13 cellular contexts compared by ENCODE assay signal in the genomic region with DNA sequence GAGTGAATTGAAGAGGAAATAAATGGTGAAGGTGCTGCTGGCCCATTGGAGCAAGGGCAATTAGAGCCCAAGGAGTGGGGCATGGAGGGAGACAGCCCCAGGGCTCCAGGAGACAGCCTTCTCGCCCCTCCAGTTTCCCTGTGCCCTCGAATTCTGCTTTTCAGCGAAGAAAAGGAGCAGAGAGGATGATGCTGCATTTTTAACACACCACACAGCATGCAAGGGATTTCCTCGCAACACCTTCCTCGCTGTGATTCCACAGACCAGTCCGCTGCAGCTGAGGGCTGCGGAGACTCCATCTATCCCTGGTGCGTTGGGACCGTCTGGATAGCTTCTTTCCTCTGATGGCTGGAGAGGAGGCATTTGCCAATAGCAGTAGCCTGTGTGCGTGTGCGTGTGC. TPM values are rescaled to one million over a fixed set of nuclear protein-coding genes. Genes with fewer than 3 reads are reported as not detected.
DNase-seq lines count a peak whose midpoint lies in the region; ATAC-seq and TF ChIP-seq lines count a peak whose summit lies in the region.
"Had no signal": no experiment of that assay in that cellular context is flagged by ENCODE, and none has a peak within 500 bp of the region (broad histone marks: within the 10 kb centered on the region; RNA-seq: fewer than 3 reads in every experiment).

No MANE protein-coding gene starts in this region.

- TF ChIP-seq CTCF in CD14-positive monocyte (IDR thresholded peaks at IDR 0.05): no peak
- no peak for TF ChIP-seq CTCF in neural cell (IDR thresholded peaks at IDR 0.05; ENCODE audit: poor library complexity, severe bottlenecking)
- TF ChIP-seq CTCF in GM10248 (IDR thresholded peaks at IDR 0.05; ENCODE audit: control extremely low read depth, extremely low read depth, low read depth, missing control alignments): no peak
- no peak for TF ChIP-seq CTCF in GM20000 (IDR thresholded peaks at IDR 0.05; ENCODE audit: extremely low read depth, missing control alignments)

- CTCF ChIA-PET in GM10248 (lab: Yijun Ruan, JAX): interaction anchor here (1.2 kb wide), 1 partner anchor 16 kb away, joined by 3 read pairs; no protein-coding TSS in a partner anchor

- H3K27me3 ChIP-seq in HUES64 (ENCODE audit: insufficient read depth, low read length) (peaks cover 41% of the 10 kb centered on the region), ectodermal cell (ENCODE audit: control insufficient read depth, insufficient read depth, low read length, poor library complexity, severe bottlenecking) (peaks cover 18% of the 10 kb centered on the region), neural cell (ENCODE audit: insufficient read depth, low read depth, low read length) (no peaks in the 10 kb centered on the region)

- peak overlapping the region; percentile 17; the same call in 1 of the 2 replicates for H3K9ac ChIP-seq in HUES64 (ENCODE audit: low read depth, low read length)
- H3K9ac ChIP-seq in neural cell (ENCODE audit: low read length): peak overlapping the region; percentile 87

- peaks cover 36% of the 10 kb centered on the region for H3K79me2 ChIP-seq in neural cell (replicated peaks; ENCODE audit: insufficient read depth, low read length)

- no peak overlapping the region for H2AFZ ChIP-seq in neural cell (ENCODE audit: low read depth, low read length)

- peaks cover 17% of the 10 kb centered on the region for H3K4me1 ChIP-seq in HUES64 (ENCODE audit: insufficient read depth, low read length)
- H3K4me1 ChIP-seq in ectodermal cell (ENCODE audit: control insufficient read depth, insufficient read depth, low read length): peaks cover 11% of the 10 kb centered on the region
- H3K4me1 ChIP-seq: pancreas had no signal

- no peaks in the 10 kb centered on the region for H3K36me3 ChIP-seq in HUES64 (ENCODE audit: insufficient read depth, low read length)
- no peaks in the 10 kb centered on the region for H3K36me3 ChIP-seq in ectodermal cell (ENCODE audit: control insufficient read depth, insufficient read depth, low read length)
- no peaks in the 10 kb centered on the region for H3K36me3 ChIP-seq in neural cell (ENCODE audit: insufficient read depth, low read length)
- H3K36me3 ChIP-seq: pancreas had no signal

- ATAC-seq in HG03139 (IDR thresholded peaks at IDR 0.05; ENCODE audit: unreplicated experiment) (no peak), left colon (no peak)

- H3K4me1 Mint-ChIP-seq in CD14-positive monocyte: peaks cover 4% of the 10 kb centered on the region

- whole genome bisulfite sequencing in HUES64: 35% methylated on average over 10 of the region's 11 CpGs
- 28 to 43% methylated on average over 9 to 11 of the region's 11 CpGs for WGBS in ectodermal cell, 2 experiments

- H3K36me3 Mint-ChIP-seq in CD14-positive monocyte: no peaks in the 10 kb centered on the region

- TF ChIP-seq RAD21 in neural cell (conservative IDR thresholded peaks at IDR 0.05): peak; percentile 18

- peaks cover 0 to 5% (median 2%) of the 10 kb centered on the region in 7 donors for H3K9me3 Mint-ChIP-seq in CD14-positive monocyte

- H3K4me2 ChIP-seq in neural cell (ENCODE audit: low read length): no peak overlapping the region

- H3K9me2 ChIP-seq in neural cell (ENCODE audit: insufficient read depth, low read length): no peaks in the 10 kb centered on the region

- POLR2A ChIA-PET in GM10248 (lab: Yijun Ruan, JAX): no interaction called here

- no peaks in the 10 kb centered on the region for H3K9me3 ChIP-seq in HUES64 (ENCODE audit: insufficient read depth, low read depth, low read length)
- H3K9me3 ChIP-seq in ectodermal cell (ENCODE audit: control insufficient read depth, low read length): no peaks in the 10 kb centered on the region
- H3K9me3 ChIP-seq in neural cell (ENCODE audit: low read length): no peaks in the 10 kb centered on the region
- H3K9me3 ChIP-seq: pancreas had no signal

- intact Hi-C loops in CD14-positive monocyte (cut with micrococcal nuclease): no loop called here
- intact Hi-C loops in left colon (cut with DNase I, micrococcal nuclease): no loop called here

- H3K27ac ChIP-seq in HUES64 (ENCODE audit: low read depth, low read length): no peak overlapping the region
- no peak overlapping the region for H3K27ac ChIP-seq in ectodermal cell (ENCODE audit: insufficient read depth, low read depth, low read length, poor library complexity, severe bottlenecking)
- H3K27ac ChIP-seq in neural cell (ENCODE audit: low read length): peak overlapping the region; percentile 47
- H3K27ac ChIP-seq: C4-2B, pancreas had no signal

- H3K27ac Mint-ChIP-seq in CD14-positive monocyte: no peak overlapping the region

- no peaks in the 10 kb centered on the region for H4K20me1 ChIP-seq in neural cell (ENCODE audit: insufficient read depth)

- DNase-seq in CD14-positive monocyte (ENCODE audit: low spot score): no peak
- DNase-seq in GM10248 (ENCODE audit: extremely low spot score): no peak
- no peak for DNase-seq in left colon
- no peak for DNase-seq in GM20000 (ENCODE audit: low spot score)
- DNase-seq: activated T-cell treated with anti-CD3 and anti-CD28 coated beads, Interleukin-2, amount 50 U/mL, for 1 hour; Karpas-422; T1000 had no signal

- H3K4me3 ChIP-seq in HUES64 (ENCODE audit: low read length) (peak overlapping the region; percentile 41), ectodermal cell (ENCODE audit: insufficient read depth, low read depth, low read length) (peak overlapping the region; percentile 7), neural cell (ENCODE audit: low read length) (peak overlapping the region; percentile 85)

- no peak for TF ChIP-seq EP300 in neural cell (conservative IDR thresholded peaks at IDR 0.05; ENCODE audit: poor library complexity, severe bottlenecking)

- peak overlapping the region; percentile 13 to 69 for H3K4me3 Mint-ChIP-seq in CD14-positive monocyte

- peaks cover 34 to 56% (median 36%) of the 10 kb centered on the region in 3 donors for H3K27me3 Mint-ChIP-seq in CD14-positive monocyte (ENCODE audit: low read depth in 3 of 3)

- H3F3A ChIP-seq in neural cell (ENCODE audit: insufficient read depth, low read length, poor library complexity, severe bottlenecking): no peaks in the 10 kb centered on the region

TF ChIP-seq in neural cell, 6 proteins besides CTCF, POLR2A, EP300 and RAD21:
- TF ChIP-seq POLR2AphosphoS5 (IDR thresholded peaks at IDR 0.05) (no peak), MXI1 (conservative IDR thresholded peaks at IDR 0.05; ENCODE audit: poor library complexity, severe bottlenecking) (peak; percentile 1), SMC3 (conservative IDR thresholded peaks at IDR 0.05; ENCODE audit: poor library complexity) (no peak), TAF1 (IDR thresholded peaks at IDR 0.05; ENCODE audit: low read depth) (no peak)
- TF ChIP-seq, protein P1, sequence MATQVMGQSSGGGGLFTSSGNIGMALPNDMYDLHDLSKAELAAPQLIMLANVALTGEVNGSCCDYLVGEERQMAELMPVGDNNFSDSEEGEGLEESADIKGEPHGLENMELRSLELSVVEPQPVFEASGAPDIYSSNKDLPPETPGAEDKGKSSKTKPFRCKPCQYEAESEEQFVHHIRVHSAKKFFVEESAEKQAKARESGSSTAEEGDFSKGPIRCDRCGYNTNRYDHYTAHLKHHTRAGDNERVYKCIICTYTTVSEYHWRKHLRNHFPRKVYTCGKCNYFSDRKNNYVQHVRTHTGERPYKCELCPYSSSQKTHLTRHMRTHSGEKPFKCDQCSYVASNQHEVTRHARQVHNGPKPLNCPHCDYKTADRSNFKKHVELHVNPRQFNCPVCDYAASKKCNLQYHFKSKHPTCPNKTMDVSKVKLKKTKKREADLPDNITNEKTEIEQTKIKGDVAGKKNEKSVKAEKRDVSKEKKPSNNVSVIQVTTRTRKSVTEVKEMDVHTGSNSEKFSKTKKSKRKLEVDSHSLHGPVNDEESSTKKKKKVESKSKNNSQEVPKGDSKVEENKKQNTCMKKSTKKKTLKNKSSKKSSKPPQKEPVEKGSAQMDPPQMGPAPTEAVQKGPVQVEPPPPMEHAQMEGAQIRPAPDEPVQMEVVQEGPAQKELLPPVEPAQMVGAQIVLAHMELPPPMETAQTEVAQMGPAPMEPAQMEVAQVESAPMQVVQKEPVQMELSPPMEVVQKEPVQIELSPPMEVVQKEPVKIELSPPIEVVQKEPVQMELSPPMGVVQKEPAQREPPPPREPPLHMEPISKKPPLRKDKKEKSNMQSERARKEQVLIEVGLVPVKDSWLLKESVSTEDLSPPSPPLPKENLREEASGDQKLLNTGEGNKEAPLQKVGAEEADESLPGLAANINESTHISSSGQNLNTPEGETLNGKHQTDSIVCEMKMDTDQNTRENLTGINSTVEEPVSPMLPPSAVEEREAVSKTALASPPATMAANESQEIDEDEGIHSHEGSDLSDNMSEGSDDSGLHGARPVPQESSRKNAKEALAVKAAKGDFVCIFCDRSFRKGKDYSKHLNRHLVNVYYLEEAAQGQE (IDR thresholded peaks at IDR 0.05; ENCODE audit: borderline replicate concordance): no peak

RNA-seq across cellular contexts. Expression of a gene that starts 41.7 kb away (rescaled TPM):
- polyA plus RNA-seq in CD14-positive monocyte (not detected), neural cell (3.2 and 3.4 TPM in 2 replicates)
- polyA plus RNA-seq in HUES64 (2013, experiment 1 of 2): 1.9 TPM
- polyA plus RNA-seq in HUES64 (2013, experiment 2 of 2): 2.9 TPM
- polyA plus RNA-seq in ectodermal cell (2013, experiment 1 of 4): 4.4 TPM
- 3.1 TPM for polyA plus RNA-seq in ectodermal cell (2013, experiment 2 of 4)
- polyA plus RNA-seq in ectodermal cell (2013, experiment 3 of 4): 3.1 TPM
- 3.2 TPM for polyA plus RNA-seq in ectodermal cell (2013, experiment 4 of 4)
- 76.4 and 82.4 TPM in 2 replicates for polyA minus RNA-seq in neural cell
- total RNA-seq in left colon: under 1 TPM; 0.12 to 0.25 TPM

Comparison
In these comparisons a context has a peak if more than half of its experiments do, and no peak if none do; other contexts are left out.
1. H3K4me3 ChIP-seq: peak in every context shown above with its lines; median percentile 85 in neural cell; 41 in HUES64; 7 in ectodermal cell.